ENCODE assay signal across 28 cellular contexts in the genomic region with DNA sequence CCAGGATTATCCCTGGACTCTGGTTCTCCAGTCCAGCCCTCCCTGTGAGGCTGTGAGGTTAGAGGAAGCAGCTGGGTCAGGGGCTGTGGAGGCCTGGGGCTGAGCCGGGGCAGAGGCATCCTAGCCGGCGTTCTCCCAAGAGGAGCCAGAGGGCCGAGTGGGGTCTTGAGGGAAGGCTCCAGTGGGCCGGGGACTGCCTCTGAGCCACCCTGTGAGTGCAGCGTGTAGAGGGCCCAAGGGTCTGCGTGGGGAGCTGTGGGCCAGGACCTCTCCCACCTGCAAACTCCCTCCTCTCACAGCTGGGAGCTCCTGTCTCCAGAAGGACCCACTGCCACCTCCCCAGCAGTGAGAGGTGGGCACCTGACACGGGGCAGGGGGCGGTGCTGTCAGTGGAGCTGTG. TPM values are rescaled to one million over a fixed set of nuclear protein-coding genes. Genes with fewer than 3 reads are reported as not detected.
"Had no signal": no experiment of that assay in that cellular context is flagged by ENCODE, and none has a peak within 500 bp of the region (broad histone marks: within the 10 kb centered on the region; RNA-seq: fewer than 3 reads in every experiment).

No MANE protein-coding gene starts in this region.

- H3K36me3 ChIP-seq: colonic mucosa, esophagus squamous epithelium, gastrocnemius medialis, lower lobe of right lung, pancreas, right lobe of liver, stomach, suprapubic skin, tibial nerve, WERI-Rb-1 had no signal

- ATAC-seq: activated CD8-positive, alpha-beta memory T cell treated with anti-CD3 and anti-CD28 coated beads, Interleukin-2, amount 10 ng/mL, durations not matched to agents 7 days and 5 days; activated CD8-positive, alpha-beta T cell treated with anti-CD3 and anti-CD28 coated beads for 36 hours; activated naive CD4-positive, alpha-beta T cell treated with anti-CD3 and anti-CD28 coated beads, Interleukin-2, amount 50 U/mL, for 72 hours; effector memory CD8-positive, alpha-beta T cell; gastrocnemius medialis; left colon; lower lobe of right lung; pancreas; right lobe of liver; stimulated activated effector memory CD8-positive, alpha-beta T cell treated with anti-CD3 and anti-CD28 coated beads, Interleukin-12 subunit alpha, Interleukin-12 subunit beta, amount 100 ng/mL, for 72 hours had no signal

- DNase-seq: activated CD4-positive, alpha-beta T cell treated with anti-CD3 and anti-CD28 coated beads, Interleukin-2, amount 10 ng/mL, durations not matched to agents 7 days and 5 days; activated CD4-positive, CD25-positive, alpha-beta regulatory T cell treated with anti-CD3 and anti-CD28 coated beads, Interleukin-2, amount 50 U/mL, for 72 hours; activated CD8-positive, alpha-beta memory T cell treated with anti-CD3 and anti-CD28 coated beads, Interleukin-2, amount 10 ng/mL, durations not matched to agents 7 days and 5 days; activated CD8-positive, alpha-beta T cell treated with anti-CD3 and anti-CD28 coated beads for 36 hours; activated gamma-delta T cell; activated T-cell treated with anti-CD3 and anti-CD28 coated beads for 4 hours; colonic mucosa; dorsolateral prefrontal cortex; effector memory CD8-positive, alpha-beta T cell; esophagus squamous epithelium; gastrocnemius medialis; head of caudate nucleus; left colon; lower lobe of right lung; stimulated activated CD4-positive, alpha-beta T cell treated with anti-CD3 and anti-CD28 coated beads, Interleukin-2, amount 100 ng/mL, for 24 hours; stomach; T-helper 1 cell; WERI-Rb-1 had no signal

- H3K4me3 ChIP-seq: colonic mucosa, dorsolateral prefrontal cortex, esophagus squamous epithelium, gastrocnemius medialis, lower lobe of right lung, pancreas, right lobe of liver, skin epidermis, stomach, suprapubic skin, tibial nerve had no signal

- FAIRE-seq: islet of Langerhans, pancreas, TTC549 had no signal

- H3K27me3 ChIP-seq: colonic mucosa, gastrocnemius medialis, pancreas, right lobe of liver, suprapubic skin, tibial nerve had no signal

- H3K4me1 ChIP-seq: colonic mucosa, gastrocnemius medialis, pancreas, right lobe of liver had no signal

- H3K9me3 ChIP-seq: colonic mucosa, esophagus squamous epithelium, gastrocnemius medialis, lower lobe of right lung, pancreas, right lobe of liver, stomach, suprapubic skin, tibial nerve had no signal

- H3K27ac ChIP-seq: colonic mucosa, dorsolateral prefrontal cortex, esophagus squamous epithelium, gastrocnemius medialis, lower lobe of right lung, pancreas, right lobe of liver, stomach, suprapubic skin, tibial nerve, WERI-Rb-1 had no signal

RNA-seq across cellular contexts. Expression of gene GLI2, which starts 41.0 kb away (rescaled TPM):
- total RNA-seq: activated CD8-positive, alpha-beta T cell treated with anti-CD3 and anti-CD28 coated beads for 36 hours; activated naive CD4-positive, alpha-beta T cell treated with anti-CD3 and anti-CD28 coated beads, Interleukin-2, amount 50 U/mL, for 72 hours; pulmonary artery endothelial cell had no signal
